ENCODE assay signal across 24 cellular contexts in the genomic region with DNA sequence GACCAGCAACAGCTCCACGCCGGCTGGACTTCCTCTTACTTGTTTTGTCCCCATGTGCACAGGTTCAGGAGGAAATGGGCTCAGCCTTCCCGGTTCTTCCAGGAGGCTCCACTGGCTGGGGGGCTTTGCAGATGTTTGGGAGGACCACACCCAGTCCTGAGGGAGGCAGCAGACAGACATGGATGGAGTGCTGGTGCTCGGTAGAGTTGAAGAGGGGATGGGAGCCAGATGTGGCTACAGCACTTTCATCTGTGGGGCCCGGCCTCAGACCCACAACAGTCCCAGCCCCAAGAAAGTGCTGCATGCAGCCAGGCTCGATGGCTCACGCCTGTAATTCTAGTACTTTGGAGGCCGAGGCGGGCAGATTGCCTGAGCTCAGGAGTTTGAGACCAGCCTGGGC.
"Had no signal": no experiment of that assay in that cellular context is flagged by ENCODE, and none has a peak within 500 bp of the region (broad histone marks: within the 10 kb centered on the region; RNA-seq: fewer than 3 reads in every experiment).

No MANE protein-coding gene starts in this region.

- H3K27me3 Mint-ChIP-seq: activated naive CD8-positive, alpha-beta T cell; IgD-negative memory B cell had no signal

- H3K4me1 ChIP-seq: breast epithelium, colonic mucosa had no signal

- H3K9ac ChIP-seq: KMS-11 had no signal

- H3K36me3 Mint-ChIP-seq: IgD-negative memory B cell had no signal

- H3K36me3 ChIP-seq: breast epithelium had no signal

- ATAC-seq: activated CD8-positive, alpha-beta T cell treated with anti-CD3 and anti-CD28 coated beads, Interleukin-2, amount 10 ng/mL, durations not matched to agents 7 days and 5 days; Right ventricle myocardium inferior had no signal

- H3K27me3 ChIP-seq: breast epithelium, colonic mucosa had no signal

- DNase-seq: activated CD4-positive, alpha-beta T cell treated with anti-CD3 and anti-CD28 coated beads, Interleukin-2, amount 50 U/mL, for 1 hour; activated CD4-positive, CD25-positive, alpha-beta regulatory T cell; activated CD8-positive, alpha-beta T cell treated with anti-CD3 and anti-CD28 coated beads, Interleukin-2, amount 10 ng/mL, durations not matched to agents 7 days and 5 days; activated gamma-delta T cell treated with Interleukin-2 at 50 U/mL for 16 hours; activated T-cell treated with anti-CD3 and anti-CD28 coated beads, Interleukin-2, amount 50 U/mL, for 72 hours; aorta; colonic mucosa; MV-4-11; NCI-H1092 treated with DMSO at 0.1 percent for 48 hours; NCI-H1417 treated with DMSO at 0.1 percent for 48 hours; NCI-H1694; NCI-H2029; NCI-H2107; NCI-H2171 treated with DMSO at 0.1 percent for 48 hours; NCI-H226; T-helper 1 cell had no signal

- H3K9me3 ChIP-seq: breast epithelium, colonic mucosa had no signal

- H3K9me3 Mint-ChIP-seq: activated T-cell treated with anti-CD3 and anti-CD28 coated beads, Interleukin-2, amount 50 U/mL, for 72 hours; activated T-helper 2 cell treated with anti-CD3 and anti-CD28 coated beads, Interferon-gamma antibody, Interleukin-2, Interleukin-4, amounts not matched to agents 10 μg/mL and 5 μg/mL and 100 μg/mL, durations not matched to agents 14 hours and 24 hours and 36 hours; IgD-negative memory B cell had no signal

- H3K27ac Mint-ChIP-seq: activated CD8-positive, alpha-beta T cell treated with anti-CD3 and anti-CD28 coated beads, Interleukin-2, amount 10 ng/mL, durations not matched to agents 7 days and 5 days; activated naive CD8-positive, alpha-beta T cell; activated T-cell treated with anti-CD3 and anti-CD28 coated beads, Interleukin-2, amount 50 U/mL, for 72 hours had no signal

- H3K4me1 Mint-ChIP-seq: IgD-negative memory B cell had no signal

- H3K4me3 Mint-ChIP-seq: activated CD8-positive, alpha-beta T cell treated with anti-CD3 and anti-CD28 coated beads, Interleukin-2, amount 10 ng/mL, durations not matched to agents 7 days and 5 days; activated naive CD8-positive, alpha-beta T cell; activated T-cell treated with anti-CD3 and anti-CD28 coated beads, Interleukin-2, amount 50 U/mL, for 72 hours; IgD-negative memory B cell had no signal

- H3K27ac ChIP-seq: breast epithelium, colonic mucosa, KMS-11, SK-N-MC, VCaP had no signal

- H3K4me3 ChIP-seq: breast epithelium, colonic mucosa, SK-N-MC had no signal
